ENCODE assay signal across 16 cellular contexts in genomic region chr11:119807402-119807801, GRCh38.
DNase-seq lines count a peak whose midpoint lies in the region; ATAC-seq lines count a peak whose summit lies in the region.
"Had no signal": no experiment of that assay in that cellular context is flagged by ENCODE, and none has a peak within 500 bp of the region (broad histone marks: within the 10 kb centered on the region; RNA-seq: fewer than 3 reads in every experiment).

No MANE protein-coding gene starts in this region.

- H3K23ac ChIP-seq in neuronal stem cell (ENCODE audit: low read depth, low read length, poor library complexity): no peak overlapping the region

- no peak overlapping the region for H4K8ac ChIP-seq in neuronal stem cell (ENCODE audit: low read depth, low read length)

- no peaks in the 10 kb centered on the region for H3K79me1 ChIP-seq in neuronal stem cell (ENCODE audit: low read depth, low read length)

- H2BK12ac ChIP-seq in neuronal stem cell (ENCODE audit: low read length): no peak overlapping the region

- H3K18ac ChIP-seq in neuronal stem cell (ENCODE audit: low read length): peak overlapping the region; percentile 3

- no peak overlapping the region for H3K9ac ChIP-seq in neuronal stem cell (ENCODE audit: low read depth, low read length, poor library complexity)
- H3K9ac ChIP-seq: BLaER1 treated with 17β-estradiol and CSF1 and Interleukin-3, amounts not matched to agents 10 nM and 100 nM had no signal

- no peaks in the 10 kb centered on the region for H3K9me3 ChIP-seq in neuronal stem cell (replicated peaks in 1 of 2; ENCODE audit: control insufficient read depth in 2 of 2, insufficient read depth in 1 of 2, low read depth in 1 of 2, low read length in 2 of 2)
- H3K9me3 ChIP-seq: A549; BLaER1 treated with 17β-estradiol and CSF1 and Interleukin-3, amounts not matched to agents 10 nM and 100 nM; Caco-2 had no signal

- H3K4me2 ChIP-seq in neuronal stem cell (ENCODE audit: insufficient read depth, low read length, poor library complexity, severe bottlenecking): no peak overlapping the region
- H3K4me2 ChIP-seq: A549; BLaER1 treated with 17β-estradiol and CSF1 and Interleukin-3, amounts not matched to agents 10 nM and 100 nM had no signal

- ATAC-seq in GM18909 (IDR thresholded peaks at IDR 0.05; ENCODE audit: poor library complexity, unreplicated experiment): no peak
- ATAC-seq in HG03108 (IDR thresholded peaks at IDR 0.05; ENCODE audit: unreplicated experiment): no peak
- ATAC-seq: A549; CD8-positive, alpha-beta T cell had no signal

- H3K4me3 ChIP-seq in neuronal stem cell (ENCODE audit: low read length in 2 of 2): no peak overlapping the region
- H3K4me3 ChIP-seq: A549; BLaER1 treated with 17β-estradiol and CSF1 and Interleukin-3, amounts not matched to agents 10 nM and 100 nM had no signal

- H3K36me3 ChIP-seq in neuronal stem cell (replicated peaks in 1 of 2; ENCODE audit: control insufficient read depth in 2 of 2, insufficient read depth in 2 of 2, low read length in 2 of 2): no peaks in the 10 kb centered on the region
- H3K36me3 ChIP-seq: BLaER1 treated with 17β-estradiol and CSF1 and Interleukin-3, amounts not matched to agents 10 nM and 100 nM had no signal

- no peak overlapping the region for H2BK120ac ChIP-seq in neuronal stem cell (ENCODE audit: low read depth, low read length)

- DNase-seq in NCI-H82 (lab: John Stamatoyannopoulos, UW): peak; percentile 18
- DNase-seq in NCI-H82 treated with DMSO at 0.1 percent for 48 hours (lab: John Stamatoyannopoulos, UW; ENCODE audit: unreplicated experiment): no peak
- DNase-seq in neuronal stem cell (ENCODE audit: low spot score): no peak
- DNase-seq: AML-193; Caco-2; Calu3; CD4-positive, alpha-beta T cell; CD8-positive, alpha-beta T cell; DMS79 treated with DMSO at 0.1 percent for 48 hours; GF-D8 had no signal

- H2BK5ac ChIP-seq in neuronal stem cell (ENCODE audit: low read length): no peak overlapping the region

- no CpG with 5 or more reads among the region's 5 CpGs for WGBS in neuronal stem cell (ENCODE audit: extremely low coverage in 2 of 2, insufficient read length in 2 of 2, insufficient replicate concordance in 1 of 2), 2 donors

- H2BK15ac ChIP-seq in neuronal stem cell (ENCODE audit: low read length): peak overlapping the region; percentile 1

- peak overlapping the region; percentile 48 for H3K14ac ChIP-seq in neuronal stem cell (ENCODE audit: low read length)

- H3K4me1 ChIP-seq in neuronal stem cell (ENCODE audit: control insufficient read depth in 2 of 2, insufficient read depth in 1 of 2, low read depth in 1 of 2, low read length in 2 of 2): peaks cover 0 to 2% of the 10 kb centered on the region in 2 donors
- H3K4me1 ChIP-seq: A549, Caco-2 had no signal

- peaks cover 0 to 24% (median 2%) of the 10 kb centered on the region in 3 experiments for H3K27me3 ChIP-seq in neuronal stem cell (ENCODE audit: control insufficient read depth in 3 of 3, insufficient read depth in 3 of 3, low read depth in 1 of 3, low read length in 3 of 3)
- H3K27me3 ChIP-seq: BLaER1 treated with 17β-estradiol and CSF1 and Interleukin-3, amounts not matched to agents 10 nM and 100 nM had no signal

- H3K4ac ChIP-seq in neuronal stem cell (ENCODE audit: low read length): no peak overlapping the region

- H2AFZ ChIP-seq in neuronal stem cell (ENCODE audit: low read length): no peak overlapping the region

- H2AK5ac ChIP-seq in neuronal stem cell (ENCODE audit: low read depth, low read length): no peak overlapping the region

- H4K91ac ChIP-seq in neuronal stem cell (ENCODE audit: low read depth, low read length, poor library complexity): no peak overlapping the region

- no peak overlapping the region for H3K27ac ChIP-seq in neuronal stem cell (replicated peaks; ENCODE audit: low read length)
- H3K27ac ChIP-seq: 22Rv1; A549; BLaER1 treated with 17β-estradiol and CSF1 and Interleukin-3, amounts not matched to agents 10 nM and 100 nM; C4-2B had no signal
